ENCODE assay signal across 8 cellular contexts in the genomic region with DNA sequence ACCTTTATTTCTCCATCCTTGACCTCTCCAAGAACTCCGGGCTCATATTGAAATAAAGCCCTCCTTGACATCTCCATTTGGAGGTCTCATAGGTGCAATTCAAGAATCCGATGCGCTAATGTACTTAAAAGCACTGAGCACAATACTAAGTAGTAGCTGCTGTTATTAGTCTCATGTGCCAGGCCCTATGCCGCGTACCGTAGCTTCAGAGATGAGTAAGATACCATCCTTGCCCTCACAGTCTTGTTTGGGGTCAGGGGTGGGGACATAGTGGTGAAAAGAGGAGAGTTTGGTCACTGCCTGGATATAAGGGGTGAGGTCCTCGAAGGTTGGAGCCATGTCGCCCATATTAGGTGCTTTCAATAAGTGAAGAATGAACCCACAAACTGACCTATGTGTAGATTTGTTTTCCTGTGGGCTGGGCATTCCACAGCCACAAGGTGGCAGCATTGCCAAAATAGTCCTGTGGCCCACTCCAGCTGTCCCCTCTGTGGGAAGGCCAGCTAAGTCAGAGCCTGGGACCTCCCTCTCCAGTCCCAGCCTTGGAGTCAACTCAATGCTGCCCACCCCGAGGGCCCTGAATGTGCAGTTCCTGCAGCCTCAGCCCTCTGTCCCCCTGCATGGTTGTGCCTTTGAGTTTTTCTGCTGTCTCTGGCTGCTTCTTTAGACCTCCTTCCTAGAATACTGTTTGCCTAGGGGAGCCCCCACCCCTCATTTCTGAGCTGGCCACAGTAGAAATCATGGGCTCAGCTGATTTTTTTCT. TPM values are rescaled to one million over a fixed set of nuclear protein-coding genes. Genes with fewer than 3 reads are reported as not detected.
A peak's percentile ranks its signal among the peaks of the same experiment; 100 is the strongest.
DNase-seq lines count a peak whose midpoint lies in the region; ATAC-seq and TF ChIP-seq lines count a peak whose summit lies in the region.

No MANE protein-coding gene starts in this region.

- peaks cover 41% of the 10 kb centered on the region for H3K36me3 Mint-ChIP-seq in CD4-positive, CD25-positive, alpha-beta regulatory T cell
- H3K36me3 Mint-ChIP-seq in IgD-negative memory B cell (peaks cover 10% of the 10 kb centered on the region), osteocyte (ENCODE audit: unreplicated experiment) (peaks cover 6% of the 10 kb centered on the region)
- peaks cover 44% of the 10 kb centered on the region for H3K36me3 Mint-ChIP-seq in activated naive CD4-positive, alpha-beta T cell treated with anti-CD3 and anti-CD28 coated beads, Interleukin-2, amount 10 ng/mL, durations not matched to agents 7 days and 5 days

- H3K4me1 Mint-ChIP-seq in CD4-positive, CD25-positive, alpha-beta regulatory T cell = peaks cover 10 to 53% (median 36%) of the 10 kb centered on the region in 4 donors
- H3K4me1 Mint-ChIP-seq in IgD-negative memory B cell (peaks cover 24 to 30% (median 25%) of the 10 kb centered on the region in 3 donors), osteocyte (ENCODE audit: unreplicated experiment) (peaks cover 49% of the 10 kb centered on the region)
- peaks cover 27% of the 10 kb centered on the region for H3K4me1 Mint-ChIP-seq in activated naive CD4-positive, alpha-beta T cell treated with anti-CD3 and anti-CD28 coated beads, Interleukin-2, amount 10 ng/mL, durations not matched to agents 7 days and 5 days

- peak in 1 of 2 donors; percentile 57 for ATAC-seq in CD4-positive, CD25-positive, alpha-beta regulatory T cell (ENCODE audit: low read depth in 2 of 2)
- ATAC-seq in GM19395 (IDR thresholded peaks at IDR 0.05; ENCODE audit: unreplicated experiment) (peak; percentile 34), RWPE2 (ENCODE audit: low read depth) (peak; percentile 91), GM21737 (IDR thresholded peaks at IDR 0.05; ENCODE audit: unreplicated experiment) (no peak)

- H3K27ac ChIP-seq in CD4-positive, CD25-positive, alpha-beta regulatory T cell (ENCODE audit: insufficient read depth, low read length, poor library complexity, severe bottlenecking) = no peak overlapping the region
- no peak overlapping the region for H3K27ac ChIP-seq in RWPE2 (ENCODE audit: poor library complexity, severe bottlenecking)

- no peaks in the 10 kb centered on the region for H3K27me3 ChIP-seq in CD4-positive, CD25-positive, alpha-beta regulatory T cell (ENCODE audit: control insufficient read depth, insufficient read depth, low read length)
- no peaks in the 10 kb centered on the region for H3K27me3 ChIP-seq in RWPE2 (ENCODE audit: insufficient read depth, poor library complexity, severe bottlenecking)

- no peaks in the 10 kb centered on the region for H3K9me3 ChIP-seq in CD4-positive, CD25-positive, alpha-beta regulatory T cell (ENCODE audit: control insufficient read depth in 2 of 2, low read length in 2 of 2)
- H3K9me3 ChIP-seq in RWPE2 (ENCODE audit: severe bottlenecking) = no peaks in the 10 kb centered on the region

- peaks cover 0 to 3% (median 0%) of the 10 kb centered on the region in 7 donors for H3K9me3 Mint-ChIP-seq in CD4-positive, CD25-positive, alpha-beta regulatory T cell
- H3K9me3 Mint-ChIP-seq in IgD-negative memory B cell = no peaks in the 10 kb centered on the region
- no peaks in the 10 kb centered on the region for H3K9me3 Mint-ChIP-seq in activated naive CD4-positive, alpha-beta T cell treated with anti-CD3 and anti-CD28 coated beads, Interleukin-2, amount 10 ng/mL, durations not matched to agents 7 days and 5 days
- no peaks in the 10 kb centered on the region for H3K9me3 Mint-ChIP-seq in osteocyte (ENCODE audit: unreplicated experiment)

- H3K27ac Mint-ChIP-seq in CD4-positive, CD25-positive, alpha-beta regulatory T cell = peak overlapping the region; percentile 40 to 81 (median 51)
- H3K27ac Mint-ChIP-seq in IgD-negative memory B cell = peak overlapping the region in 2 of 3 donors; percentile 36 to 56
- H3K27ac Mint-ChIP-seq in activated naive CD4-positive, alpha-beta T cell treated with anti-CD3 and anti-CD28 coated beads, Interleukin-2, amount 10 ng/mL, durations not matched to agents 7 days and 5 days = peak overlapping the region; percentile 54
- H3K27ac Mint-ChIP-seq in osteocyte (ENCODE audit: unreplicated experiment) = peak overlapping the region; percentile 51

- peak overlapping the region in 1 of 4 donors; percentile 30 for H3K4me3 Mint-ChIP-seq in CD4-positive, CD25-positive, alpha-beta regulatory T cell
- H3K4me3 Mint-ChIP-seq in IgD-negative memory B cell = peak overlapping the region in 2 of 4 donors; percentile 7 to 26
- no peak overlapping the region for H3K4me3 Mint-ChIP-seq in activated naive CD4-positive, alpha-beta T cell treated with anti-CD3 and anti-CD28 coated beads, Interleukin-2, amount 10 ng/mL, durations not matched to agents 7 days and 5 days
- no peak overlapping the region for H3K4me3 Mint-ChIP-seq in osteocyte (ENCODE audit: unreplicated experiment)

- CTCF ChIA-PET in activated naive CD4-positive, alpha-beta T cell treated with anti-CD3 and anti-CD28 coated beads, Interleukin-2, amount 10 ng/mL, durations not matched to agents 7 days and 5 days (lab: Charles Lee) = interaction anchor here (0.5 to 3.8 kb wide), 27 partner anchors 9 to 680 kb away, joined by 3 to 61 read pairs (median 3); a partner anchor contains a TSS

- TF ChIP-seq CTCF in RWPE2 (IDR thresholded peaks at IDR 0.05; ENCODE audit: poor library complexity, severe bottlenecking) = peak; percentile 90
- TF ChIP-seq CTCF in osteocyte (IDR thresholded peaks at IDR 0.05) = peak; percentile 92

- H3K4me1 ChIP-seq in CD4-positive, CD25-positive, alpha-beta regulatory T cell (ENCODE audit: control insufficient read depth, insufficient read depth, low read length, poor library complexity, severe bottlenecking) = peaks cover 9% of the 10 kb centered on the region
- H3K4me1 ChIP-seq in RWPE2 (ENCODE audit: insufficient read depth, poor library complexity, severe bottlenecking) = peaks cover 7% of the 10 kb centered on the region

- peak; percentile 24 to 60 (median 42) for DNase-seq in CD4-positive, CD25-positive, alpha-beta regulatory T cell
- DNase-seq in RWPE2 (ENCODE audit: low spot score) (no peak), glomerular endothelial cell (ENCODE audit: extremely low read depth, low read depth, low spot score) (peak; percentile 61), osteocyte (ENCODE audit: extremely low spot score, unreplicated experiment) (peak; percentile 91)
- DNase-seq in activated naive CD4-positive, alpha-beta T cell treated with anti-CD3 and anti-CD28 coated beads, Interleukin-2, amount 10 ng/mL, durations not matched to agents 7 days and 5 days = peak; percentile 68

- H3K36me3 ChIP-seq in CD4-positive, CD25-positive, alpha-beta regulatory T cell (ENCODE audit: control insufficient read depth, insufficient read depth, low read length) = peaks cover 42% of the 10 kb centered on the region
- peaks cover 13% of the 10 kb centered on the region for H3K36me3 ChIP-seq in RWPE2 (ENCODE audit: low read depth)

- no peak overlapping the region for H3K4me3 ChIP-seq in CD4-positive, CD25-positive, alpha-beta regulatory T cell (ENCODE audit: low read depth, low read length)
- no peak overlapping the region for H3K4me3 ChIP-seq in RWPE2 (ENCODE audit: severe bottlenecking)

- H3K27me3 Mint-ChIP-seq in CD4-positive, CD25-positive, alpha-beta regulatory T cell = no peaks in the 10 kb centered on the region
- no peaks in the 10 kb centered on the region for H3K27me3 Mint-ChIP-seq in IgD-negative memory B cell
- no peaks in the 10 kb centered on the region for H3K27me3 Mint-ChIP-seq in activated naive CD4-positive, alpha-beta T cell treated with anti-CD3 and anti-CD28 coated beads, Interleukin-2, amount 10 ng/mL, durations not matched to agents 7 days and 5 days
- H3K27me3 Mint-ChIP-seq in osteocyte (ENCODE audit: unreplicated experiment) = no peaks in the 10 kb centered on the region

RNA-seq across cellular contexts. Expression of a gene that starts 6.5 kb away (rescaled TPM):
- total RNA-seq in CD4-positive, CD25-positive, alpha-beta regulatory T cell = 18.1 TPM
- 10 to 100 TPM; 42.3 to 57.6 (median 49.7) TPM for polyA plus RNA-seq in CD4-positive, CD25-positive, alpha-beta regulatory T cell
- polyA plus RNA-seq in IgD-negative memory B cell = 76.9 TPM
- total RNA-seq in glomerular endothelial cell (14.4 and 16.0 TPM in 2 replicates), osteocyte (11.2 and 15.2 TPM in 2 replicates)

RNA-seq across cellular contexts. Expression of a gene that starts 27.5 kb away (rescaled TPM):
- total RNA-seq in CD4-positive, CD25-positive, alpha-beta regulatory T cell = 15.5 TPM
- 10 to 100 TPM in 1 of 4 donors, 1 to 10 TPM in 3; 8.1 to 11.3 (median 8.9) TPM for polyA plus RNA-seq in CD4-positive, CD25-positive, alpha-beta regulatory T cell
- polyA plus RNA-seq in IgD-negative memory B cell = 13.0 TPM
- total RNA-seq in glomerular endothelial cell (6.8 and 9.2 TPM in 2 replicates), osteocyte (10.6 and 11.6 TPM in 2 replicates)

RNA-seq across cellular contexts. Expression of a gene that starts 41.5 kb away (rescaled TPM):
- total RNA-seq in CD4-positive, CD25-positive, alpha-beta regulatory T cell = 33.3 TPM
- polyA plus RNA-seq in CD4-positive, CD25-positive, alpha-beta regulatory T cell = 10 to 100 TPM; 13.9 to 20.8 (median 18.7) TPM
- 12.0 TPM for polyA plus RNA-seq in IgD-negative memory B cell
- total RNA-seq in glomerular endothelial cell (13.8 and 24.8 TPM in 2 replicates), osteocyte (25.9 and 34.4 TPM in 2 replicates)

RNA-seq across cellular contexts. Expression of a gene that starts 41.7 kb away (rescaled TPM):
- 182 TPM for total RNA-seq in CD4-positive, CD25-positive, alpha-beta regulatory T cell
- 100 to 1,000 TPM in 2 of 4 donors, 10 to 100 TPM in 2; 91.1 to 108 (median 97.2) TPM for polyA plus RNA-seq in CD4-positive, CD25-positive, alpha-beta regulatory T cell
- 81.7 TPM for polyA plus RNA-seq in IgD-negative memory B cell
- total RNA-seq in glomerular endothelial cell (73.2 and 88.6 TPM in 2 replicates), osteocyte (106 and 107 TPM in 2 replicates)

RNA-seq across cellular contexts. Expression of a gene that starts 45.1 kb away (rescaled TPM):
- total RNA-seq in CD4-positive, CD25-positive, alpha-beta regulatory T cell = 4.7 TPM
- 1 to 10 TPM; 1.4 to 3.1 (median 2.3) TPM for polyA plus RNA-seq in CD4-positive, CD25-positive, alpha-beta regulatory T cell
- polyA plus RNA-seq in IgD-negative memory B cell = 3.6 TPM
- total RNA-seq in glomerular endothelial cell (23.5 and 36.6 TPM in 2 replicates), osteocyte (73.1 and 74.8 TPM in 2 replicates)
